8 cellular contexts compared by ENCODE assay signal in genomic region chr19:9791552-9792181, GRCh38. TPM values are rescaled to one million over a fixed set of nuclear protein-coding genes. Genes with fewer than 3 reads are reported as not detected.
DNase-seq lines count a peak whose midpoint lies in the region; ATAC-seq and TF ChIP-seq lines count a peak whose summit lies in the region.

No MANE protein-coding gene starts in this region.

- H3K27ac Mint-ChIP-seq in chondrocyte (ENCODE audit: unreplicated experiment), result peak overlapping the region; percentile 98

- peaks cover 27% of the 10 kb centered on the region for H3K4me1 Mint-ChIP-seq in chondrocyte (ENCODE audit: low read depth)

- H3K36me3 Mint-ChIP-seq in chondrocyte (ENCODE audit: low read depth), result no peaks in the 10 kb centered on the region

- H3K36me3 ChIP-seq in kidney epithelial cell (ENCODE audit: control insufficient read depth, insufficient read depth, low read length), result no peaks in the 10 kb centered on the region

- H3K4me3 Mint-ChIP-seq in chondrocyte (ENCODE audit: unreplicated experiment), result peak overlapping the region; percentile 90

- H3K4me3 ChIP-seq in kidney epithelial cell (ENCODE audit: low read depth, low read length), result peak overlapping the region; percentile 75

- TF ChIP-seq CTCF in chondrocyte (IDR thresholded peaks at IDR 0.05), result no peak
- TF ChIP-seq CTCF in kidney epithelial cell (IDR thresholded peaks at IDR 0.05; ENCODE audit: insufficient read depth, low read length, poor library complexity, severe bottlenecking), result no peak

- H3K27me3 Mint-ChIP-seq in chondrocyte (ENCODE audit: low read depth), result no peaks in the 10 kb centered on the region

- H3K9me3 Mint-ChIP-seq in chondrocyte (ENCODE audit: low read depth), result no peaks in the 10 kb centered on the region

- H3K27me3 ChIP-seq in kidney epithelial cell (ENCODE audit: control insufficient read depth, insufficient read depth, low read length), result no peaks in the 10 kb centered on the region

- DNase-seq in DMS153 (lab: John Stamatoyannopoulos, UW), result peak; percentile 94
- peak; percentile 50 for DNase-seq in NCI-H460 (ENCODE audit: extremely low read depth, low read depth)
- DNase-seq in activated CD4-positive, alpha-beta T cell treated with anti-CD3 and anti-CD28 coated beads for 4 hours, result peak; percentile 98 to 99
- DNase-seq in chondrocyte (ENCODE audit: low spot score), result peak; percentile 97
- DNase-seq in kidney epithelial cell (ENCODE audit: low read depth), result peak; percentile 74
- DNase-seq in stimulated activated CD4-positive, alpha-beta T cell treated with anti-CD3 and anti-CD28 coated beads, Interleukin-12 subunit alpha, Interleukin-12 subunit beta, amount 100 ng/mL, for 4 hours, result peak; percentile 92

- ATAC-seq in HG02763 (IDR thresholded peaks at IDR 0.05; ENCODE audit: unreplicated experiment), result peak; percentile 40
- no peak for ATAC-seq in GM18873 (IDR thresholded peaks at IDR 0.05; ENCODE audit: low FRiP score, unreplicated experiment)

RNA-seq across cellular contexts. Expression of gene ZNF846, which starts 23.1 kb away (rescaled TPM):
- total RNA-seq in NCI-H460 (2014; rRNA removed; shearing (Covaris generic)), result 1.7 and 2.6 TPM in 2 replicates
- 1.3 and 4.5 TPM in 2 replicates for polyA plus RNA-seq in NCI-H460 (2014; cell fraction: nucleus; rRNA removed)
- total RNA-seq in chondrocyte (18.8 to 20.3 TPM (median 19.4 TPM) in 3 replicates), kidney epithelial cell (2.8 and 4.2 TPM in 2 replicates)

RNA-seq across cellular contexts. Expression of gene FBXL12, which starts 27.2 kb away (rescaled TPM):
- total RNA-seq in NCI-H460 (2014; rRNA removed; shearing (Covaris generic)), result 13.9 and 14.4 TPM in 2 replicates
- 28.6 and 44.8 TPM in 2 replicates for polyA plus RNA-seq in NCI-H460 (2014; cell fraction: nucleus; rRNA removed)
- total RNA-seq in chondrocyte, result 24.2 to 27.8 TPM (median 26.7 TPM) in 3 replicates
- total RNA-seq in kidney epithelial cell, result 25.2 and 30.8 TPM in 2 replicates

RNA-seq across cellular contexts. Expression of gene UBL5, which starts 36.1 kb away (rescaled TPM):
- total RNA-seq in NCI-H460 (2014; rRNA removed; shearing (Covaris generic)), result 150 and 160 TPM in 2 replicates
- polyA plus RNA-seq in NCI-H460 (2014; cell fraction: nucleus; rRNA removed), result 629 and 3,381 TPM in 2 replicates
- total RNA-seq in chondrocyte (265 to 294 TPM (median 265 TPM) in 3 replicates), kidney epithelial cell (536 and 603 TPM in 2 replicates)

RNA-seq across cellular contexts. Expression of gene PIN1, which starts 43.5 kb away (rescaled TPM):
- total RNA-seq in NCI-H460 (2014; rRNA removed; shearing (Covaris generic)), result 64.6 and 79.5 TPM in 2 replicates
- 128 and 135 TPM in 2 replicates for polyA plus RNA-seq in NCI-H460 (2014; cell fraction: nucleus; rRNA removed)
- 64.5 to 78.4 TPM (median 65.5 TPM) in 3 replicates for total RNA-seq in chondrocyte
- total RNA-seq in kidney epithelial cell, result 102 and 115 TPM in 2 replicates
